15 cellular contexts compared by ENCODE assay signal in the genomic region with DNA sequence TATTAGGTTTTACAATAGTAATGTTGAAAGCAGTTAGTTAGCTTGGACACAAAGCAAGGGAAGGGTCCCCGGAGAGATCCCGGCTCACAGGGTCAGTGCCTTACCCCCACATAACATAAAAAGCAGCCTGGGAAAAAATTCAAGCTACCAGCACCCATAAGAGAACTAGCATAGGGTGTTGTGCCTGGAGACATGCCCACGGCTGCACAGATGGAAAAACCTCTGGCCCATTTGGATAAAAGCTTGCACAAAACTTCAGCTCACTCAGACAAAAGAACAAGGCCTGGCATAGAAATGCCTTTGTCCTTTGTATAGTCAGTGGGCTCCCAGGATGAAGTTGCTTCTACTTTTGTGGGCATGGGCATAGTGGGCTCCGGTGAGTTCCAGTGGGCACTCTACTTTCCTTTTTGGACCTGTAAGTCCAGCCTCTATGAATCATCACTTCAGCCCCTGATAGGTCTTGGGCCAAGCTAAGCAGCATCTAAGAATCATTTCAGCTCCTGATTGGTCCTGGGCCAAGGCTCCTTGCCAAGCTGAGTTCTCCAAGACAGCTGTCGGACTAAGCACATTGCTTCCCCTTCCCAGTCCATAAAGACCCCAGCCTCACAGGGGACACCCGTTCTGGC. TPM values are rescaled to one million over a fixed set of nuclear protein-coding genes. Genes with fewer than 3 reads are reported as not detected.
DNase-seq lines count a peak whose midpoint lies in the region; ATAC-seq and TF ChIP-seq lines count a peak whose summit lies in the region.
"Had no signal": no experiment of that assay in that cellular context is flagged by ENCODE, and none has a peak within 500 bp of the region (broad histone marks: within the 10 kb centered on the region; RNA-seq: fewer than 3 reads in every experiment).

No MANE protein-coding gene starts in this region.

- peak overlapping the region; percentile 50 for H2AFZ ChIP-seq in SU-DHL-6 (ENCODE audit: low read depth, low read length, severe bottlenecking)

- DNase-seq in EH (ENCODE audit: low read depth) = peak; percentile 38
- peak; percentile 20 for DNase-seq in fibroblast of villous mesenchyme (ENCODE audit: low read depth)
- no peak for DNase-seq in NOMO-1 treated with DMSO at 0.1 percent for 48 hours (lab: John Stamatoyannopoulos, UW; ENCODE audit: unreplicated experiment)
- DNase-seq: activated CD4-positive, alpha-beta T cell treated with anti-CD3 and anti-CD28 coated beads for 36 hours; AML-193; central memory CD4-positive, alpha-beta T cell; stimulated activated CD4-positive, alpha-beta T cell treated with anti-CD3 and anti-CD28 coated beads, Interleukin-4, amount 100 ng/mL, for 1 hour; stimulated activated naive CD4-positive, alpha-beta T cell; T-cell had no signal

- no peaks in the 10 kb centered on the region for H3K9me3 ChIP-seq in SU-DHL-6 (ENCODE audit: insufficient read depth, low read length)

- TF ChIP-seq CTCF in SU-DHL-6 (IDR thresholded peaks at IDR 0.05; ENCODE audit: insufficient read depth, low read length, poor library complexity, severe bottlenecking) (no peak), fibroblast of villous mesenchyme (IDR thresholded peaks at IDR 0.05; ENCODE audit: insufficient read depth, low read depth, low read length) (no peak)

- no peak for ATAC-seq in HG03025 (IDR thresholded peaks at IDR 0.05; ENCODE audit: low FRiP score, unreplicated experiment)
- no peak for ATAC-seq in HG03520 (IDR thresholded peaks at IDR 0.05; ENCODE audit: unreplicated experiment)
- ATAC-seq: activated CD4-positive, alpha-beta T cell treated with anti-CD3 and anti-CD28 coated beads for 36 hours; esophagus mucosa; T-cell had no signal

- no peak overlapping the region for H3K27ac ChIP-seq in SU-DHL-6 (ENCODE audit: low read depth, low read length)

- H4K20me1 ChIP-seq in SU-DHL-6 (ENCODE audit: low read depth, low read length) = no peaks in the 10 kb centered on the region

- H3K9me2 ChIP-seq in SU-DHL-6 (replicated peaks; ENCODE audit: insufficient read depth, low read length) = no peaks in the 10 kb centered on the region

- H3K36me3 ChIP-seq in SU-DHL-6 (ENCODE audit: low read length) = no peaks in the 10 kb centered on the region

- no peak overlapping the region for H3K4me2 ChIP-seq in SU-DHL-6 (ENCODE audit: low read depth, low read length, poor library complexity, severe bottlenecking)

- no peak overlapping the region for H3K9ac ChIP-seq in SU-DHL-6 (ENCODE audit: low read length)

- peaks cover 13% of the 10 kb centered on the region; the same call in 1 of the 2 replicates for H3K79me2 ChIP-seq in SU-DHL-6 (ENCODE audit: insufficient read depth, low read length)

- no peaks in the 10 kb centered on the region for H3K27me3 ChIP-seq in SU-DHL-6 (ENCODE audit: low read length)

- peaks cover 4% of the 10 kb centered on the region; the same call in 1 of the 2 replicates for H3F3A ChIP-seq in SU-DHL-6 (ENCODE audit: insufficient read depth)

- H3K4me3 ChIP-seq in SU-DHL-6 (ENCODE audit: insufficient read depth, low read length, poor library complexity, severe bottlenecking) (no peak overlapping the region), fibroblast of villous mesenchyme (ENCODE audit: low read depth, low read length) (no peak overlapping the region)

RNA-seq across cellular contexts. Expression of gene RDM1, which starts 1.3 kb away (rescaled TPM):
- 0.32 and 0.43 TPM in 2 replicates for total RNA-seq in fibroblast of villous mesenchyme

RNA-seq across cellular contexts. Expression of gene LYZL6, which starts 11.6 kb away (rescaled TPM):
- total RNA-seq in fibroblast of villous mesenchyme = not detected in 2 replicates
- total RNA-seq: activated CD4-positive, alpha-beta T cell treated with anti-CD3 and anti-CD28 coated beads for 36 hours; esophagus mucosa; mucosa of gallbladder; pulmonary artery endothelial cell; T-cell had no signal

RNA-seq across cellular contexts. Expression of gene CCL16, which starts 49.4 kb away (rescaled TPM):
- total RNA-seq in fibroblast of villous mesenchyme = not detected in 2 replicates
- total RNA-seq: activated CD4-positive, alpha-beta T cell treated with anti-CD3 and anti-CD28 coated beads for 36 hours; esophagus mucosa; T-cell had no signal

RNA-seq across cellular contexts. Expression of gene CCL5, which starts 51.7 kb away (rescaled TPM):
- total RNA-seq in fibroblast of villous mesenchyme = under 0.01 TPM in 1 of 2 replicates, not detected in the other

RNA-seq across cellular contexts. Expression of gene CCL14, which starts 54.6 kb away (rescaled TPM):
- not detected in 2 replicates for total RNA-seq in fibroblast of villous mesenchyme
- total RNA-seq: activated CD4-positive, alpha-beta T cell treated with anti-CD3 and anti-CD28 coated beads for 36 hours; T-cell had no signal
